In the genomic region with DNA sequence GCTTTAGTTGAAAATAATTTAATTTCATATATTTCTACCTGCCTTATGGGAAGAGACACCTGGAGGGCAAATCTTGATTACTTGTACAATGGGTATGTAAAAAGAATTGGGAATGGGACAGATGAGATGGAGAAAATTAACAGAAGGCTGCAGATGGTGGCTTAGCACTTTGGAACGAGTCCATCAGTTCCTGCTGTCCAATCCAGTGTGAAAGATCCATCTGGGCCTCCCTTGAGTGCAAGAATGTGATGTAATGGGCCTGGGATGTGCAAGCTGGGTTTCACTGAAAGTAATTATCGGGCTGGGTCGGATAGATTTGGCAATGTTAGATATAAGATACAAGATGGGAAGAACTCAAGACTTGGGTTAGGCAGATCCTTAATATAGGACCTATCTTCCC, we compare ENCODE assay signal across 24 cellular contexts. TPM values are rescaled to one million over a fixed set of nuclear protein-coding genes. Genes with fewer than 3 reads are reported as not detected.
DNase-seq lines count a peak whose midpoint lies in the region; ATAC-seq and TF ChIP-seq lines count a peak whose summit lies in the region.
"Had no signal": no experiment of that assay in that cellular context is flagged by ENCODE, and none has a peak within 500 bp of the region (broad histone marks: within the 10 kb centered on the region; RNA-seq: fewer than 3 reads in every experiment).

No MANE protein-coding gene starts in this region.

- H3K4me1 ChIP-seq in GM23338 (ENCODE audit: insufficient read depth): peaks cover 74% of the 10 kb centered on the region
- H3K4me1 ChIP-seq in psoas muscle: peaks cover 59% of the 10 kb centered on the region
- H3K4me1 ChIP-seq in body of pancreas: no peaks in the 10 kb centered on the region

- no peaks in the 10 kb centered on the region for H3K9me2 ChIP-seq in GM23338 (ENCODE audit: insufficient read depth)

- peaks cover 74% of the 10 kb centered on the region for H4K20me1 ChIP-seq in GM23338 (replicated peaks; ENCODE audit: insufficient read depth)

- TF ChIP-seq POLR2A in body of pancreas (IDR thresholded peaks at IDR 0.05) (no peak), erythroblast (IDR thresholded peaks at IDR 0.05; ENCODE audit: low read length) (no peak)

- H3K9me3 Mint-ChIP-seq in GM23338 (no peaks in the 10 kb centered on the region), glutamatergic neuron (ENCODE audit: unreplicated experiment) (peaks cover 25% of the 10 kb centered on the region)
- H3K9me3 Mint-ChIP-seq in stimulated activated naive B cell treated with anti-CD40 and anti-IgM and Interleukin-4, amounts not matched to agents 10 μg/mL and 1 μg/mL and 100 μg/mL, for 72 hours: no peaks in the 10 kb centered on the region
- H3K9me3 Mint-ChIP-seq: activated naive CD4-positive, alpha-beta T cell treated with anti-CD3 and anti-CD28 coated beads, Interleukin-2, amount 50 U/mL, for 24 hours; CD4-positive, CD25-positive, alpha-beta regulatory T cell; naive thymus-derived CD8-positive, alpha-beta T cell; stimulated activated naive CD8-positive, alpha-beta T cell treated with anti-CD3 and anti-CD28 coated beads, Interleukin-15, Interleukin-2, amounts not matched to agents 100 ng/mL and 50 ng/mL, for 24 hours had no signal

- H3K36me3 ChIP-seq in GM23338 (ENCODE audit: insufficient read depth) (no peaks in the 10 kb centered on the region), psoas muscle (ENCODE audit: insufficient read depth in 1 of 2, low read depth in 1 of 2) (no peaks in the 10 kb centered on the region), body of pancreas (replicated peaks in 1 of 2; ENCODE audit: insufficient read depth in 1 of 2, low read depth in 2 of 2) (no peaks in the 10 kb centered on the region)

- no peak overlapping the region for H2AFZ ChIP-seq in GM23338

- H3K4me3 Mint-ChIP-seq in GM23338: no peak overlapping the region
- H3K4me3 Mint-ChIP-seq in glutamatergic neuron (ENCODE audit: unreplicated experiment): peak overlapping the region; percentile 73
- H3K4me3 Mint-ChIP-seq in stimulated activated naive B cell treated with anti-CD40 and anti-IgM and Interleukin-4, amounts not matched to agents 10 μg/mL and 1 μg/mL and 100 μg/mL, for 72 hours: no peak overlapping the region
- H3K4me3 Mint-ChIP-seq: activated CD4-positive, alpha-beta T cell treated with anti-CD3 and anti-CD28 coated beads for 36 hours; activated naive CD4-positive, alpha-beta T cell treated with anti-CD3 and anti-CD28 coated beads, Interleukin-2, amount 50 U/mL, for 24 hours; CD4-positive, CD25-positive, alpha-beta regulatory T cell; naive thymus-derived CD8-positive, alpha-beta T cell; stimulated activated naive CD8-positive, alpha-beta T cell treated with anti-CD3 and anti-CD28 coated beads, Interleukin-15, Interleukin-2, amounts not matched to agents 100 ng/mL and 50 ng/mL, for 24 hours had no signal

- H3K4me1 Mint-ChIP-seq in GM23338 (peaks cover 65% of the 10 kb centered on the region), glutamatergic neuron (ENCODE audit: low read depth, unreplicated experiment) (peaks cover 63% of the 10 kb centered on the region)
- no peaks in the 10 kb centered on the region for H3K4me1 Mint-ChIP-seq in stimulated activated naive B cell treated with anti-CD40 and anti-IgM and Interleukin-4, amounts not matched to agents 10 μg/mL and 1 μg/mL and 100 μg/mL, for 72 hours
- H3K4me1 Mint-ChIP-seq: activated CD4-positive, alpha-beta T cell treated with anti-CD3 and anti-CD28 coated beads for 36 hours; activated naive CD4-positive, alpha-beta T cell treated with anti-CD3 and anti-CD28 coated beads, Interleukin-2, amount 50 U/mL, for 24 hours; CD4-positive, CD25-positive, alpha-beta regulatory T cell; naive thymus-derived CD8-positive, alpha-beta T cell had no signal

- H3K27ac Mint-ChIP-seq in GM23338 (no peak overlapping the region), glutamatergic neuron (ENCODE audit: unreplicated experiment) (peak overlapping the region; percentile 99)
- no peak overlapping the region for H3K27ac Mint-ChIP-seq in stimulated activated naive B cell treated with anti-CD40 and anti-IgM and Interleukin-4, amounts not matched to agents 10 μg/mL and 1 μg/mL and 100 μg/mL, for 72 hours
- H3K27ac Mint-ChIP-seq: activated CD4-positive, alpha-beta T cell treated with anti-CD3 and anti-CD28 coated beads for 36 hours; activated naive CD4-positive, alpha-beta T cell treated with anti-CD3 and anti-CD28 coated beads, Interleukin-2, amount 50 U/mL, for 24 hours; CD4-positive, CD25-positive, alpha-beta regulatory T cell; stimulated activated naive CD8-positive, alpha-beta T cell treated with anti-CD3 and anti-CD28 coated beads, Interleukin-15, Interleukin-2, amounts not matched to agents 100 ng/mL and 50 ng/mL, for 24 hours had no signal

- H3K27ac ChIP-seq in GM23338 (ENCODE audit: low read depth) (peak overlapping the region; percentile 6), psoas muscle (peak overlapping the region; percentile 67), body of pancreas (no peak overlapping the region)
- H3K27ac ChIP-seq: coronary artery had no signal

- H3K9me3 ChIP-seq in psoas muscle: no peaks in the 10 kb centered on the region
- no peaks in the 10 kb centered on the region for H3K9me3 ChIP-seq in body of pancreas

- peaks cover 8% of the 10 kb centered on the region for H3K27me3 Mint-ChIP-seq in GM23338 (ENCODE audit: insufficient read depth, low read depth, poor library complexity)
- H3K27me3 Mint-ChIP-seq in glutamatergic neuron (ENCODE audit: unreplicated experiment): peaks cover 21% of the 10 kb centered on the region
- no peaks in the 10 kb centered on the region for H3K27me3 Mint-ChIP-seq in stimulated activated naive B cell treated with anti-CD40 and anti-IgM and Interleukin-4, amounts not matched to agents 10 μg/mL and 1 μg/mL and 100 μg/mL, for 72 hours
- H3K27me3 Mint-ChIP-seq: activated CD4-positive, alpha-beta T cell treated with anti-CD3 and anti-CD28 coated beads for 36 hours; activated naive CD4-positive, alpha-beta T cell treated with anti-CD3 and anti-CD28 coated beads, Interleukin-2, amount 50 U/mL, for 24 hours had no signal

- H3K4me2 ChIP-seq in GM23338: peak overlapping the region; percentile 33; the same call in 1 of the 2 replicates
- H3K4me2 ChIP-seq: smooth muscle cell had no signal

- no peaks in the 10 kb centered on the region; the same call in 1 of the 2 replicates for H3F3A ChIP-seq in GM23338 (replicated peaks; ENCODE audit: low read depth)

- peaks cover 93% of the 10 kb centered on the region for H3K79me2 ChIP-seq in GM23338 (replicated peaks; ENCODE audit: insufficient read depth)

- intact Hi-C loops in psoas muscle (cut with DNase I): loop anchor here in 1 of 2 donors (5.0 kb wide), 1 partner anchor 39 kb away; no protein-coding TSS in a partner anchor
- intact Hi-C loops in body of pancreas (cut with DNase I): no loop called here

- 11 to 35% (median 18%) methylated on average over 3 of the region's 3 CpGs for WGBS in psoas muscle, 3 donors
- WGBS in body of pancreas, 2 donors: 22 to 41% methylated on average over 3 of the region's 3 CpGs

- ATAC-seq in GM23338: no peak
- ATAC-seq in psoas muscle: peak in 2 of 4 donors; percentile 29 to 37
- no peak for ATAC-seq in body of pancreas
- ATAC-seq in stimulated activated naive B cell treated with anti-CD40 and anti-IgM and Interleukin-4, amounts not matched to agents 10 μg/mL and 1 μg/mL and 100 μg/mL, for 72 hours (replicated peaks): no peak
- no peak for ATAC-seq in GM18858 (IDR thresholded peaks at IDR 0.05; ENCODE audit: unreplicated experiment)
- ATAC-seq: activated CD4-positive, alpha-beta T cell treated with anti-CD3 and anti-CD28 coated beads for 36 hours; naive thymus-derived CD8-positive, alpha-beta T cell had no signal

- H3K36me3 Mint-ChIP-seq in GM23338 (ENCODE audit: low read depth): 0 out of 3 replicates have a peak, but pooled peaks cover 3% of the 10 kb centered on the region
- H3K36me3 Mint-ChIP-seq in glutamatergic neuron (ENCODE audit: unreplicated experiment): no peaks in the 10 kb centered on the region
- no peaks in the 10 kb centered on the region for H3K36me3 Mint-ChIP-seq in stimulated activated naive B cell treated with anti-CD40 and anti-IgM and Interleukin-4, amounts not matched to agents 10 μg/mL and 1 μg/mL and 100 μg/mL, for 72 hours
- H3K36me3 Mint-ChIP-seq: activated naive CD4-positive, alpha-beta T cell treated with anti-CD3 and anti-CD28 coated beads, Interleukin-2, amount 50 U/mL, for 24 hours; CD4-positive, CD25-positive, alpha-beta regulatory T cell; naive thymus-derived CD8-positive, alpha-beta T cell had no signal

- TF ChIP-seq CTCF in GM23338 (conservative IDR thresholded peaks at IDR 0.05; ENCODE audit: low read depth in 2 of 2) (no peak), glutamatergic neuron (IDR thresholded peaks at IDR 0.05; ENCODE audit: partially characterized antibody, unreplicated experiment) (no peak), psoas muscle (IDR thresholded peaks at IDR 0.05) (no peak), body of pancreas (IDR thresholded peaks at IDR 0.05) (no peak)

- H3K27me3 ChIP-seq in GM23338 (ENCODE audit: insufficient read depth) (no peaks in the 10 kb centered on the region), psoas muscle (ENCODE audit: insufficient read depth in 3 of 3, low read length in 2 of 3) (no peaks in the 10 kb centered on the region), body of pancreas (no peaks in the 10 kb centered on the region)

- DNase-seq in GM23338 (ENCODE audit: low spot score) (no peak), NCI-H82 treated with DMSO at 0.1 percent for 48 hours (lab: John Stamatoyannopoulos, UW; ENCODE audit: unreplicated experiment) (peak; percentile 50), glutamatergic neuron (peak; percentile 48), psoas muscle (no peak), body of pancreas (no peak), erythroblast (lab: John Stamatoyannopoulos, UW) (no peak)
- no peak for DNase-seq in stimulated activated naive B cell treated with anti-CD40 and anti-IgM and Interleukin-4, amounts not matched to agents 10 μg/mL and 1 μg/mL and 100 μg/mL, for 72 hours
- DNase-seq: activated CD4-positive, alpha-beta T cell treated with anti-CD3 and anti-CD28 coated beads for 36 hours; activated T-cell treated with anti-CD3 and anti-CD28 coated beads, Interleukin-2, amount 50 U/mL, for 48 hours; CD4-positive, CD25-positive, alpha-beta regulatory T cell; naive thymus-derived CD8-positive, alpha-beta T cell; NCI-H2029 treated with DMSO at 0.1 percent for 48 hours; NCI-H526; posterior cingulate gyrus; stimulated activated CD4-positive, alpha-beta T cell treated with anti-CD3 and anti-CD28 coated beads, Interleukin-2, amount 100 ng/mL, for 48 hours; SW 1271; trophoblast cell had no signal

- H3K4me3 ChIP-seq in GM23338: no peak overlapping the region
- no peak overlapping the region for H3K4me3 ChIP-seq in psoas muscle
- H3K4me3 ChIP-seq in body of pancreas: no peak overlapping the region
- H3K4me3 ChIP-seq: coronary artery, smooth muscle cell had no signal

TF ChIP-seq in GM23338, 12 proteins besides CTCF, POLR2A, EP300 and RAD21 (continues in another document):
- no peak for TF ChIP-seq JUNB (IDR thresholded peaks at IDR 0.05; ENCODE audit: unreplicated experiment)
- TF ChIP-seq EZH2 (IDR thresholded peaks at IDR 0.05; ENCODE audit: low read depth, unreplicated experiment): no peak

RNA-seq across cellular contexts. Expression of a gene that starts 42.0 kb away (rescaled TPM):
- 106 and 110 TPM in 2 replicates for total RNA-seq in GM23338 (2014; rRNA removed; shearing (Covaris generic))
- polyA plus RNA-seq in GM23338 (2016; fragmentation: Nextera tagmentation; extraction: Ambion mirVana): 18.4 and 24.2 TPM in 2 replicates
- 178 TPM for total RNA-seq in glutamatergic neuron (ENCODE audit: unreplicated experiment)
- 10 to 100 TPM; 19.6 to 24.1 (median 20.5) TPM for total RNA-seq in psoas muscle
- polyA plus RNA-seq in psoas muscle: 1 to 10 TPM; 1.7 to 8.1 (median 3.1) TPM
- 1 to 10 TPM; 2.6 to 3.4 TPM for total RNA-seq in body of pancreas
- total RNA-seq: activated CD8-positive, alpha-beta memory T cell treated with anti-CD3 and anti-CD28 coated beads for 36 hours; CD4-positive, CD25-positive, alpha-beta regulatory T cell; fibroblast of villous mesenchyme had no signal
- polyA plus RNA-seq: CD4-positive, CD25-positive, alpha-beta regulatory T cell; naive thymus-derived CD8-positive, alpha-beta T cell had no signal

Comparison
In these comparisons a context has a peak if more than half of its experiments do, and no peak if none do; other contexts are left out.
1. DNase-seq: peak in NCI-H82 treated with DMSO at 0.1 percent for 48 hours (single experiment) and glutamatergic neuron (single experiment); none in GM23338 (single experiment), psoas muscle (0 of 2), body of pancreas (0 of 4), erythroblast (0 of 2) and stimulated activated naive B cell treated with anti-CD40 and anti-IgM and Interleukin-4, amounts not matched to agents 10 μg/mL and 1 μg/mL and 100 μg/mL, for 72 hours (single experiment).
2. H3K27ac ChIP-seq: peak in GM23338 (single experiment) and psoas muscle (single experiment); none in body of pancreas (0 of 4).
3. RNA of a gene that starts 42.0 kb away (total RNA-seq): 178 TPM in glutamatergic neuron (single experiment), 106 to 110 TPM in GM23338 and 19.6 to 24.1 TPM in psoas muscle; 2.6 to 3.4 TPM in body of pancreas; every median in the first group is over 4 times any median in the second.